8 cellular contexts compared by ENCODE assay signal in genomic region chr6:163406320-163406719, GRCh38. TPM values are rescaled to one million over a fixed set of nuclear protein-coding genes. Genes with fewer than 3 reads are reported as not detected.
DNase-seq lines count a peak whose midpoint lies in the region; ATAC-seq, FAIRE-seq and TF ChIP-seq lines count a peak whose summit lies in the region.

No MANE protein-coding gene starts in this region.

- peak overlapping the region; percentile 91 for H3K4me2 ChIP-seq in HepG2 (ENCODE audit: low read depth, low read length)

- H3K9me3 ChIP-seq in cardiac muscle cell (ENCODE audit: low read depth) (no peaks in the 10 kb centered on the region), HepG2 (ENCODE audit: low read length) (no peaks in the 10 kb centered on the region)

- H3K4me3 ChIP-seq in cardiac muscle cell (no peak overlapping the region), HepG2 (replicated peaks in 1 of 3; ENCODE audit: insufficient read depth in 1 of 3, low read depth in 2 of 3, low read length in 3 of 3) (peak overlapping the region; percentile 62 to 77 (median 68))

- H3K36me3 Mint-ChIP-seq in activated CD4-positive, alpha-beta memory T cell treated with anti-CD3 and anti-CD28 coated beads, Interleukin-2, amount 10 ng/mL, durations not matched to agents 7 days and 5 days (ENCODE audit: low read depth): peaks cover 2% of the 10 kb centered on the region

- H3K36me3 ChIP-seq in cardiac muscle cell (no peaks in the 10 kb centered on the region), HepG2 (replicated peaks in 1 of 2; ENCODE audit: control insufficient read depth in 1 of 2, insufficient read depth in 2 of 2, low read length in 2 of 2) (no peaks in the 10 kb centered on the region)

- H3K27ac Mint-ChIP-seq in activated CD4-positive, alpha-beta memory T cell treated with anti-CD3 and anti-CD28 coated beads, Interleukin-2, amount 10 ng/mL, durations not matched to agents 7 days and 5 days: no peak overlapping the region

- no peak for TF ChIP-seq RAD21 in HepG2 (CRISPR knock-in tag; IDR thresholded peaks at IDR 0.05)

- H3K4me1 Mint-ChIP-seq in activated CD4-positive, alpha-beta memory T cell treated with anti-CD3 and anti-CD28 coated beads, Interleukin-2, amount 10 ng/mL, durations not matched to agents 7 days and 5 days: peaks cover 22% of the 10 kb centered on the region

- no TSS peak for BruUV-seq in HepG2 (replicated peaks; lab: Mats Ljungman, UMichigan)

- H3K27me3 Mint-ChIP-seq in activated CD4-positive, alpha-beta memory T cell treated with anti-CD3 and anti-CD28 coated beads, Interleukin-2, amount 10 ng/mL, durations not matched to agents 7 days and 5 days: peaks cover 6% of the 10 kb centered on the region

- peak overlapping the region; percentile 75 for H3K4me3 Mint-ChIP-seq in activated CD4-positive, alpha-beta memory T cell treated with anti-CD3 and anti-CD28 coated beads, Interleukin-2, amount 10 ng/mL, durations not matched to agents 7 days and 5 days

- ATAC-seq in HepG2 (no peak), left colon (no peak)

- H3K9me3 Mint-ChIP-seq in activated CD4-positive, alpha-beta memory T cell treated with anti-CD3 and anti-CD28 coated beads, Interleukin-2, amount 10 ng/mL, durations not matched to agents 7 days and 5 days: no peaks in the 10 kb centered on the region

- intact Hi-C loops in cardiac septum (cut with DNase I) (no loop called here), HepG2 (cut with micrococcal nuclease; ENCODE audit: unreplicated experiment) (loop anchor here (5.0 kb wide), 1 partner anchor 79 kb away; no protein-coding TSS in a partner anchor), left colon (cut with DNase I, micrococcal nuclease) (no loop called here)

- no peaks in the 10 kb centered on the region for H3K79me2 ChIP-seq in HepG2 (ENCODE audit: insufficient read depth, low read length)

- POLR2A ChIA-PET in activated CD4-positive, alpha-beta memory T cell treated with anti-CD3 and anti-CD28 coated beads, Interleukin-2, amount 10 ng/mL, durations not matched to agents 7 days and 5 days (lab: Charles Lee): interaction anchor here (1.9 kb wide), 1 partner anchor 9 kb away, joined by 12 read pairs; the partner anchor contains the start of gene QKI
- POLR2A ChIA-PET in HepG2 (lab: Yijun Ruan, JAX): no interaction called here

- peak overlapping the region; percentile 85 for H3K27ac ChIP-seq in cardiac muscle cell
- peak overlapping the region; percentile 34 for H3K27ac ChIP-seq in HepG2 (ENCODE audit: extremely low read length, insufficient read depth, low read length)

- no peak for TF ChIP-seq POLR2A in HepG2 (IDR thresholded peaks at IDR 0.05; ENCODE audit: insufficient read depth in 1 of 2, low read depth in 2 of 2, low read length in 2 of 2)

- peak overlapping the region; percentile 61 for H3K9ac ChIP-seq in HepG2 (ENCODE audit: insufficient read depth, low read depth, low read length)

- in situ Hi-C loops in HepG2 (cut with HindIII; ENCODE audit: extremely low pct_ligation_motif_present, low pct_unique_long_range_greater_than_20kb): loop anchor here (5.0 to 25.0 kb wide), 2 partner anchors 224 to 706 kb away; no protein-coding TSS in a partner anchor
- in situ Hi-C loops in GM13976 (cut with MboI; ENCODE audit: low sequenced_read_pairs, unreplicated experiment): loop anchor here (25.0 kb wide), 1 partner anchor 706 kb away; no protein-coding TSS in a partner anchor

- DNase-seq in cardiac muscle cell (ENCODE audit: low read depth in 1 of 2, low spot score in 1 of 2): no peak
- DNase-seq in cardiac septum (ENCODE audit: low spot score): no peak
- no peak for DNase-seq in activated CD4-positive, alpha-beta memory T cell treated with anti-CD3 and anti-CD28 coated beads, Interleukin-2, amount 10 ng/mL, durations not matched to agents 7 days and 5 days
- DNase-seq in HepG2 (ENCODE audit: low spot score): no peak
- no peak for DNase-seq in left colon
- DNase-seq in LoVo (ENCODE audit: low spot score): no peak
- no peak for DNase-seq in NCI-H187 (lab: John Stamatoyannopoulos, UW)
- DNase-seq in GM13976 (ENCODE audit: low spot score): no peak

- WGBS in HepG2 (ENCODE audit: low lambda C conversion rate): 65% methylated on average over 1 of the region's 1 CpG

- peaks cover 41% of the 10 kb centered on the region for H3K4me1 ChIP-seq in cardiac muscle cell (ENCODE audit: low read depth)
- peaks cover 79% of the 10 kb centered on the region for H3K4me1 ChIP-seq in HepG2 (ENCODE audit: insufficient read depth, low read length)

- TF ChIP-seq CTCF in cardiac muscle cell (IDR thresholded peaks at IDR 0.05; ENCODE audit: low read depth, low read length) (no peak), HepG2 (CRISPR knock-in tag; IDR thresholded peaks at IDR 0.05) (no peak), GM13976 (IDR thresholded peaks at IDR 0.05; ENCODE audit: borderline replicate concordance, control extremely low read depth, extremely low read depth, insufficient read depth, missing control alignments) (no peak)

- FAIRE-seq in HepG2 (lab: Jason Lieb, UNC): no peak

- TF ChIP-seq EP300 in HepG2 (IDR thresholded peaks at IDR 0.05; ENCODE audit: low read depth in 2 of 2, low read length in 2 of 2) (no peak), HepG2 (CRISPR knock-in tag; IDR thresholded peaks at IDR 0.05; ENCODE audit: borderline replicate concordance) (no peak)

- H2AFZ ChIP-seq in HepG2 (ENCODE audit: low read length): peak overlapping the region; percentile 97

- H3K27me3 ChIP-seq in cardiac muscle cell (no peaks in the 10 kb centered on the region), HepG2 (ENCODE audit: control insufficient read depth in 1 of 2, insufficient read depth in 2 of 2, low read length in 2 of 2) (no peaks in the 10 kb centered on the region)

- no peaks in the 10 kb centered on the region for H4K20me1 ChIP-seq in HepG2 (ENCODE audit: insufficient read depth, low read length)

- CTCF ChIA-PET in activated CD4-positive, alpha-beta memory T cell treated with anti-CD3 and anti-CD28 coated beads, Interleukin-2, amount 10 ng/mL, durations not matched to agents 7 days and 5 days (lab: Charles Lee): no interaction called here
- CTCF ChIA-PET in HepG2 (lab: Yijun Ruan, JAX; ENCODE audit: low intra/inter-chr PET ratio, low total read pairs): no interaction called here

TF ChIP-seq in HepG2, 621 proteins besides CTCF, POLR2A, EP300 and RAD21 (continues in another document):
- TF ChIP-seq MAFK (conservative IDR thresholded peaks at IDR 0.05 in 1 of 2, IDR thresholded peaks at IDR 0.05 in 1 of 2; ENCODE audit: low read length in 2 of 2) (peak in 1 of 2 experiments; percentile 79; a peak in 3 of 4 replicates), REPIN1 (CRISPR knock-in tag; IDR thresholded peaks at IDR 0.05; ENCODE audit: borderline replicate concordance, low read depth) (0 out of 2 replicates have a peak, but pooled peaks have one; percentile 4), RBM22 (optimal IDR thresholded peaks at IDR 0.05; ENCODE audit: low read length) (no peak), MAFF (IDR thresholded peaks at IDR 0.05; ENCODE audit: low read depth, low read length) (peak; percentile 65), ATF7 (IDR thresholded peaks at IDR 0.05) (no peak), ATF7 (CRISPR knock-in tag; IDR thresholded peaks at IDR 0.05) (no peak), TMF1 (CRISPR knock-in tag; IDR thresholded peaks at IDR 0.05; ENCODE audit: low read depth) (0 out of 2 replicates have a peak, but pooled peaks have one; percentile 13)
- TF ChIP-seq, protein P1, sequence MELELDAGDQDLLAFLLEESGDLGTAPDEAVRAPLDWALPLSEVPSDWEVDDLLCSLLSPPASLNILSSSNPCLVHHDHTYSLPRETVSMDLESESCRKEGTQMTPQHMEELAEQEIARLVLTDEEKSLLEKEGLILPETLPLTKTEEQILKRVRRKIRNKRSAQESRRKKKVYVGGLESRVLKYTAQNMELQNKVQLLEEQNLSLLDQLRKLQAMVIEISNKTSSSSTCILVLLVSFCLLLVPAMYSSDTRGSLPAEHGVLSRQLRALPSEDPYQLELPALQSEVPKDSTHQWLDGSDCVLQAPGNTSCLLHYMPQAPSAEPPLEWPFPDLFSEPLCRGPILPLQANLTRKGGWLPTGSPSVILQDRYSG (CRISPR knock-in tag; IDR thresholded peaks at IDR 0.05): no peak

RNA-seq across cellular contexts. Expression of gene QKI, which starts 8.2 kb away (rescaled TPM):
- 217 and 503 TPM in 2 replicates for total RNA-seq in cardiac muscle cell
- polyA plus RNA-seq in cardiac muscle cell: 148 and 289 TPM in 2 replicates
- 460 TPM for total RNA-seq in cardiac septum
- 10 to 100 TPM; 67.6 to 74.6 TPM for total RNA-seq in activated CD4-positive, alpha-beta memory T cell treated with anti-CD3 and anti-CD28 coated beads, Interleukin-2, amount 10 ng/mL, durations not matched to agents 7 days and 5 days
- 136 and 167 TPM in 2 replicates for total RNA-seq in HepG2 (2016; rRNA removed; fragmentation: Illumina TruSeq; extraction: Trizol)
- 33.5 and 40.4 TPM in 2 replicates for total RNA-seq in HepG2 (2016; cell fraction: cytosol; rRNA removed; fragmentation: Illumina TruSeq; extraction: Trizol; ENCODE audit: low read depth)
- 141 and 159 TPM in 2 replicates for total RNA-seq in HepG2 (2016; cell fraction: insoluble cytoplasmic fraction; rRNA removed; fragmentation: Illumina TruSeq; extraction: Trizol)
- total RNA-seq in HepG2 (2016; cell fraction: membrane; rRNA removed; fragmentation: Illumina TruSeq; extraction: Trizol): 82.9 and 85.6 TPM in 2 replicates
- total RNA-seq in HepG2 (2016; cell fraction: nucleus; rRNA removed; fragmentation: Illumina TruSeq; extraction: Trizol): 114 and 126 TPM in 2 replicates
- 117 and 137 TPM in 2 replicates for polyA plus RNA-seq in HepG2 (2011; rRNA removed)
- 108 and 115 TPM in 2 replicates for polyA plus RNA-seq in HepG2 (2011; cell fraction: cytosol; rRNA removed)
- polyA plus RNA-seq in HepG2 (2011; cell fraction: nucleus; rRNA removed): 73.5 and 79.1 TPM in 2 replicates
- 77.5 and 90.6 TPM in 2 replicates for polyA plus RNA-seq in HepG2 (2012)
- polyA plus RNA-seq in HepG2 (2016; cell fraction: cytosol; fragmentation: Illumina TruSeq; extraction: Trizol; ENCODE audit: low read depth): 5.6 and 6.8 TPM in 2 replicates
- 101 and 120 TPM in 2 replicates for polyA plus RNA-seq in HepG2 (2016; cell fraction: insoluble cytoplasmic fraction; fragmentation: Illumina TruSeq; extraction: Trizol; ENCODE audit: low read depth)
- polyA plus RNA-seq in HepG2 (2016; cell fraction: membrane; fragmentation: Illumina TruSeq; extraction: Trizol; ENCODE audit: low read depth): 23.6 and 26.7 TPM in 2 replicates
- 50.1 and 57.9 TPM in 2 replicates for polyA plus RNA-seq in HepG2 (2016; cell fraction: nucleus; fragmentation: Illumina TruSeq; extraction: Trizol; ENCODE audit: insufficient read depth, low read depth)
- 195 and 554 TPM in 2 replicates for polyA minus RNA-seq in HepG2 (2011; rRNA and poly(A)+ RNA removed; ENCODE audit: low replicate concordance)
- polyA minus RNA-seq in HepG2 (2011; cell fraction: cytosol; rRNA and poly(A)+ RNA removed): 175 and 185 TPM in 2 replicates
- 261 and 310 TPM in 2 replicates for polyA minus RNA-seq in HepG2 (2011; cell fraction: nucleus; rRNA and poly(A)+ RNA removed)
- total RNA-seq in left colon: 10 to 100 TPM; 12.9 to 31.8 TPM
